In genomic region chr14:70887207-70888150, GRCh38 we compare ENCODE assay signal across 8 cellular contexts. TPM values are rescaled to one million over a fixed set of nuclear protein-coding genes. Genes with fewer than 3 reads are reported as not detected.
A peak's percentile ranks its signal among the peaks of the same experiment; 100 is the strongest.
DNase-seq lines count a peak whose midpoint lies in the region; ATAC-seq, FAIRE-seq and TF ChIP-seq lines count a peak whose summit lies in the region.

No MANE protein-coding gene starts in this region.

- no peaks in the 10 kb centered on the region for H3K27me3 ChIP-seq in right lobe of liver
- peaks cover 0 to 17% of the 10 kb centered on the region in 2 experiments; a peak in 3 of 5 replicates for H3K27me3 ChIP-seq in HepG2 (ENCODE audit: control insufficient read depth in 1 of 2, insufficient read depth in 2 of 2, low read length in 2 of 2)
- no peaks in the 10 kb centered on the region for H3K27me3 ChIP-seq in thoracic aorta (replicated peaks; ENCODE audit: insufficient read depth)

- H3K4me1 Mint-ChIP-seq in dendritic cell treated with granulocyte-macrophage colony-stimulating factor and Interleukin-4, amounts not matched to agents 40 ng/mL and 50 ng/mL, for 4 days (ENCODE audit: low read depth), result peaks cover 58% of the 10 kb centered on the region
- H3K4me1 Mint-ChIP-seq in nephron progenitor cell, result peaks cover 13% of the 10 kb centered on the region

- no peak for FAIRE-seq in HepG2 (lab: Jason Lieb, UNC)

- H3K9me3 Mint-ChIP-seq in dendritic cell treated with granulocyte-macrophage colony-stimulating factor and Interleukin-4, amounts not matched to agents 40 ng/mL and 50 ng/mL, for 4 days, result no peaks in the 10 kb centered on the region
- no peaks in the 10 kb centered on the region for H3K9me3 Mint-ChIP-seq in nephron progenitor cell

- TF ChIP-seq RAD21 in HepG2 (CRISPR knock-in tag; IDR thresholded peaks at IDR 0.05), result no peak

- H3K9me3 ChIP-seq in right lobe of liver (no peaks in the 10 kb centered on the region), HepG2 (ENCODE audit: low read length) (no peaks in the 10 kb centered on the region), thoracic aorta (no peaks in the 10 kb centered on the region)

- no peak overlapping the region for H2AFZ ChIP-seq in HepG2 (ENCODE audit: low read length)

- TF ChIP-seq POLR2A in right lobe of liver (IDR thresholded peaks at IDR 0.05), result no peak
- TF ChIP-seq POLR2A in HepG2 (IDR thresholded peaks at IDR 0.05; ENCODE audit: insufficient read depth in 1 of 2, low read depth in 2 of 2, low read length in 2 of 2), result no peak

- H3K9ac ChIP-seq in HepG2 (ENCODE audit: insufficient read depth, low read depth, low read length), result no peak overlapping the region

- H3K27ac ChIP-seq in right lobe of liver (no peak overlapping the region), HepG2 (ENCODE audit: extremely low read length, insufficient read depth, low read length) (no peak overlapping the region), thoracic aorta (peak overlapping the region; percentile 12 to 29)

- H3K27me3 Mint-ChIP-seq in dendritic cell treated with granulocyte-macrophage colony-stimulating factor and Interleukin-4, amounts not matched to agents 40 ng/mL and 50 ng/mL, for 4 days, result peaks cover 72% of the 10 kb centered on the region
- peaks cover 4% of the 10 kb centered on the region for H3K27me3 Mint-ChIP-seq in nephron progenitor cell (ENCODE audit: low read depth, poor library complexity)

- intact Hi-C loops in right lobe of liver (cut with DNase I), result no loop called here
- intact Hi-C loops in HepG2 (cut with micrococcal nuclease; ENCODE audit: unreplicated experiment), result no loop called here
- intact Hi-C loops in dendritic cell treated with granulocyte-macrophage colony-stimulating factor and Interleukin-4, amounts not matched to agents 40 ng/mL and 50 ng/mL, for 4 days (cut with micrococcal nuclease), result loop anchor here (10.0 kb wide), 2 partner anchors 63 to 193 kb away; no protein-coding TSS in a partner anchor

- peak overlapping the region; percentile 79 for H3K27ac Mint-ChIP-seq in dendritic cell treated with granulocyte-macrophage colony-stimulating factor and Interleukin-4, amounts not matched to agents 40 ng/mL and 50 ng/mL, for 4 days
- H3K27ac Mint-ChIP-seq in nephron progenitor cell, result no peak overlapping the region

- no peaks in the 10 kb centered on the region for H4K20me1 ChIP-seq in HepG2 (ENCODE audit: insufficient read depth, low read length)

- no peaks in the 10 kb centered on the region for H3K79me2 ChIP-seq in HepG2 (ENCODE audit: insufficient read depth, low read length)

- H3K36me3 ChIP-seq in right lobe of liver (no peaks in the 10 kb centered on the region), HepG2 (replicated peaks in 1 of 2; ENCODE audit: control insufficient read depth in 1 of 2, insufficient read depth in 2 of 2, low read length in 2 of 2) (no peaks in the 10 kb centered on the region), thoracic aorta (no peaks in the 10 kb centered on the region)

- TF ChIP-seq EP300 in HepG2 (IDR thresholded peaks at IDR 0.05; ENCODE audit: low read depth in 2 of 2, low read length in 2 of 2) (no peak), HepG2 (CRISPR knock-in tag; IDR thresholded peaks at IDR 0.05; ENCODE audit: borderline replicate concordance) (no peak)

- no peak for TF ChIP-seq CTCF in right lobe of liver (IDR thresholded peaks at IDR 0.05)
- TF ChIP-seq CTCF in HepG2 (CRISPR knock-in tag; IDR thresholded peaks at IDR 0.05), result no peak
- TF ChIP-seq CTCF in thoracic aorta (IDR thresholded peaks at IDR 0.05), result no peak
- TF ChIP-seq CTCF in nephron progenitor cell (IDR thresholded peaks at IDR 0.05), result no peak

- H3K4me1 ChIP-seq in right lobe of liver, result no peaks in the 10 kb centered on the region
- H3K4me1 ChIP-seq in HepG2 (ENCODE audit: insufficient read depth, low read length), result no peaks in the 10 kb centered on the region
- H3K4me1 ChIP-seq in thoracic aorta (ENCODE audit: control insufficient read depth in 1 of 2, low read depth in 2 of 2), result peaks cover 13 to 14% of the 10 kb centered on the region in 2 donors

- H3K4me3 Mint-ChIP-seq in dendritic cell treated with granulocyte-macrophage colony-stimulating factor and Interleukin-4, amounts not matched to agents 40 ng/mL and 50 ng/mL, for 4 days, result peak overlapping the region; percentile 47
- H3K4me3 Mint-ChIP-seq in nephron progenitor cell, result no peak overlapping the region

- H3K4me2 ChIP-seq in HepG2 (ENCODE audit: low read depth, low read length), result no peak overlapping the region

- peak in 3 of 4 donors; percentile 13 to 38 (median 32) for ATAC-seq in right lobe of liver
- ATAC-seq in HepG2, result no peak
- peak; percentile 33 for ATAC-seq in HG03565 (IDR thresholded peaks at IDR 0.05; ENCODE audit: unreplicated experiment)
- ATAC-seq in thoracic aorta (ENCODE audit: insufficient number of reproducible peaks, low FRiP score, low read depth), result no peak
- no peak for ATAC-seq in HG02840 (IDR thresholded peaks at IDR 0.05; ENCODE audit: low FRiP score, unreplicated experiment)

- H3K4me3 ChIP-seq in right lobe of liver, result no peak overlapping the region
- no peak overlapping the region for H3K4me3 ChIP-seq in HepG2 (replicated peaks in 1 of 3; ENCODE audit: insufficient read depth in 1 of 3, low read depth in 2 of 3, low read length in 3 of 3)
- H3K4me3 ChIP-seq in thoracic aorta, result peak overlapping the region; percentile 19

- POLR2A ChIA-PET in HepG2 (lab: Yijun Ruan, JAX), result no interaction called here
- POLR2A ChIA-PET in HEK293T (lab: Yijun Ruan, JAX), result no interaction called here

- WGBS in right lobe of liver (ENCODE audit: insufficient coverage, low coverage, low lambda C conversion rate, missing lambda C conversion rate), result 29% methylated on average over 3 of the region's 3 CpGs
- WGBS in HepG2 (ENCODE audit: low lambda C conversion rate), result 30% methylated on average over 3 of the region's 3 CpGs

- no TSS peak for BruUV-seq in HepG2 (replicated peaks; lab: Mats Ljungman, UMichigan)

- CTCF ChIA-PET in HepG2 (lab: Yijun Ruan, JAX; ENCODE audit: low intra/inter-chr PET ratio, low total read pairs) (no interaction called here), HEK293T (lab: Yijun Ruan, JAX) (no interaction called here)

- no peak for DNase-seq in right lobe of liver
- no peak for DNase-seq in HepG2 (ENCODE audit: low spot score)
- DNase-seq in thoracic aorta (ENCODE audit: low spot score), result no peak
- DNase-seq in HEK293T (ENCODE audit: extremely low spot score), result no peak
- DNase-seq in nephron progenitor cell, result no peak

- in situ Hi-C loops in HepG2 (cut with HindIII; ENCODE audit: extremely low pct_ligation_motif_present, low pct_unique_long_range_greater_than_20kb), result no loop called here

- H3K36me3 Mint-ChIP-seq in dendritic cell treated with granulocyte-macrophage colony-stimulating factor and Interleukin-4, amounts not matched to agents 40 ng/mL and 50 ng/mL, for 4 days (ENCODE audit: low read depth), result no peaks in the 10 kb centered on the region
- no peaks in the 10 kb centered on the region for H3K36me3 Mint-ChIP-seq in nephron progenitor cell (ENCODE audit: low read depth)

TF ChIP-seq in HepG2, 621 proteins besides CTCF, POLR2A, EP300 and RAD21 (continues in another document):
- TF ChIP-seq HHEX (CRISPR knock-in tag; IDR thresholded peaks at IDR 0.05) (no peak), ZFP36L2 (CRISPR knock-in tag; IDR thresholded peaks at IDR 0.05) (no peak)

TF ChIP-seq in HEK293T, 16 proteins besides CTCF, POLR2A, EP300 and RAD21 (continues in another document):
- TF ChIP-seq ARNT (IDR thresholded peaks at IDR 0.05), result no peak
- TF ChIP-seq FOXM1 (IDR thresholded peaks at IDR 0.05; ENCODE audit: borderline replicate concordance), result no peak
- TF ChIP-seq ELF4 (IDR thresholded peaks at IDR 0.05), result no peak
- no peak for TF ChIP-seq SUZ12 (IDR thresholded peaks at IDR 0.05)
- TF ChIP-seq NFRKB (IDR thresholded peaks at IDR 0.05), result no peak
- no peak for TF ChIP-seq FOXK2 (IDR thresholded peaks at IDR 0.05)
- TF ChIP-seq FOXA1 (IDR thresholded peaks at IDR 0.05), result no peak
- TF ChIP-seq SP1 (IDR thresholded peaks at IDR 0.05), result no peak
- TF ChIP-seq CTBP1 (IDR thresholded peaks at IDR 0.05; ENCODE audit: borderline replicate concordance), result no peak
- TF ChIP-seq LEF1 (IDR thresholded peaks at IDR 0.05; ENCODE audit: borderline replicate concordance), result no peak
- no peak for TF ChIP-seq HDGF (IDR thresholded peaks at IDR 0.05; ENCODE audit: borderline replicate concordance)
- no peak for TF ChIP-seq ZNF384 (IDR thresholded peaks at IDR 0.05)
- no peak for TF ChIP-seq L3MBTL2 (conservative IDR thresholded peaks at IDR 0.05)

RNA-seq across cellular contexts. Expression of gene PCNX1, which starts 19.8 kb away (rescaled TPM):
- total RNA-seq in right lobe of liver, result 10 to 100 TPM; 25.4 to 33.2 (median 29.3) TPM
- total RNA-seq in HepG2 (2016; rRNA removed; fragmentation: Illumina TruSeq; extraction: Trizol), result 24.9 and 25.8 TPM in 2 replicates
- total RNA-seq in HepG2 (2016; cell fraction: cytosol; rRNA removed; fragmentation: Illumina TruSeq; extraction: Trizol; ENCODE audit: low read depth), result 20.2 and 22.1 TPM in 2 replicates
- 21.5 and 23.3 TPM in 2 replicates for total RNA-seq in HepG2 (2016; cell fraction: insoluble cytoplasmic fraction; rRNA removed; fragmentation: Illumina TruSeq; extraction: Trizol)
- total RNA-seq in HepG2 (2016; cell fraction: membrane; rRNA removed; fragmentation: Illumina TruSeq; extraction: Trizol), result 15.6 and 18.2 TPM in 2 replicates
- total RNA-seq in HepG2 (2016; cell fraction: nucleus; rRNA removed; fragmentation: Illumina TruSeq; extraction: Trizol), result 49.9 and 59.2 TPM in 2 replicates
- 25.1 and 30.3 TPM in 2 replicates for polyA plus RNA-seq in HepG2 (2011; rRNA removed)
- 15.9 and 19.5 TPM in 2 replicates for polyA plus RNA-seq in HepG2 (2011; cell fraction: cytosol; rRNA removed)
- polyA plus RNA-seq in HepG2 (2011; cell fraction: nucleus; rRNA removed), result 30.1 and 32.5 TPM in 2 replicates
- polyA plus RNA-seq in HepG2 (2012), result 12.4 and 12.5 TPM in 2 replicates
- 2.1 and 2.3 TPM in 2 replicates for polyA plus RNA-seq in HepG2 (2016; cell fraction: cytosol; fragmentation: Illumina TruSeq; extraction: Trizol; ENCODE audit: low read depth)
- polyA plus RNA-seq in HepG2 (2016; cell fraction: insoluble cytoplasmic fraction; fragmentation: Illumina TruSeq; extraction: Trizol; ENCODE audit: low read depth), result 14.1 and 16.0 TPM in 2 replicates
- 3.2 and 4.8 TPM in 2 replicates for polyA plus RNA-seq in HepG2 (2016; cell fraction: membrane; fragmentation: Illumina TruSeq; extraction: Trizol; ENCODE audit: low read depth)
- polyA plus RNA-seq in HepG2 (2016; cell fraction: nucleus; fragmentation: Illumina TruSeq; extraction: Trizol; ENCODE audit: insufficient read depth, low read depth), result 30.5 and 32.1 TPM in 2 replicates
- polyA minus RNA-seq in HepG2 (2011; rRNA and poly(A)+ RNA removed; ENCODE audit: low replicate concordance), result 177 and 200 TPM in 2 replicates
- 61.3 and 74.0 TPM in 2 replicates for polyA minus RNA-seq in HepG2 (2011; cell fraction: cytosol; rRNA and poly(A)+ RNA removed)
- 155 and 160 TPM in 2 replicates for polyA minus RNA-seq in HepG2 (2011; cell fraction: nucleus; rRNA and poly(A)+ RNA removed)
- 10 to 100 TPM; 52.3 to 85.9 TPM for total RNA-seq in thoracic aorta

Comparison
In these comparisons a context has a peak if more than half of its experiments do, and no peak if none do; other contexts are left out.
1. ATAC-seq: peak in right lobe of liver (3 of 4) and HG03565 (single experiment); none in HepG2 (single experiment), thoracic aorta (single experiment) and HG02840 (single experiment).
2. H3K27ac ChIP-seq: peak in thoracic aorta (2 of 2); none in right lobe of liver (0 of 3) and HepG2 (single experiment).